ENCODE assay signal across 20 cellular contexts in the genomic region with DNA sequence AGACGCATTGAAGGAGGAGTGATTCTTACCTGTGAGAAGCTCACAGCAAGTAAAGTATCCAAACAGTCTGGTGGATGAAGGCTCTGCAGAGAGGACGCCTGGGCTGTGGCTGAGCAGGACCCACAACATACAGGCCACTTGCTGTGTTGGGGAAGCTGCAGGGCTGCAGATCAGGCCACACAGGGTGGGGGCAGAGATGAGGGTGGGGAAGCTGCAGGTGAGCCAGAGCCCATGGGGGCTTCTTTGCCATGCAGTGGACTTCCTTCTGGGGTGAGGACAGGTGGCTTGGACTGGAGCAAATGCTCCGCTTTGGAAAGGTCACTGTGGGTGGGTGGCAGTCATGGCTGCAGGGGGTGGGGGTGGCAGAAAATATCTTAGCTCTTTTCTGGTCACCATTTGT.
"Had no signal": no experiment of that assay in that cellular context is flagged by ENCODE, and none has a peak within 500 bp of the region (broad histone marks: within the 10 kb centered on the region; RNA-seq: fewer than 3 reads in every experiment).

No MANE protein-coding gene starts in this region.

- H3K9me3 Mint-ChIP-seq: immature natural killer cell had no signal

- H3K4me1 ChIP-seq: right lobe of liver, stomach, thyroid gland had no signal

- DNase-seq: cortex of kidney; effector memory CD8-positive, alpha-beta T cell; hypothalamus; immature natural killer cell; mesenchymal stem cell; midbrain; naive thymus-derived CD4-positive, alpha-beta T cell; pancreas; stimulated activated CD4-positive, alpha-beta T cell treated with anti-CD3 and anti-CD28 coated beads, Interleukin-2, amount 100 ng/mL, for 24 hours; stimulated activated CD4-positive, alpha-beta T cell treated with anti-CD3 and anti-CD28 coated beads, Interleukin-4, amount 100 ng/mL, for 24 hours; stimulated activated naive CD4-positive, alpha-beta T cell treated with Interleukin-2 at 50 U/mL for 16 hours; stomach; thyroid gland; trophoblast cell had no signal

- H3K4me1 Mint-ChIP-seq: central memory CD8-positive, alpha-beta T cell; immature natural killer cell; naive thymus-derived CD4-positive, alpha-beta T cell; stimulated activated effector memory CD8-positive, alpha-beta T cell treated with anti-CD3 and anti-CD28 coated beads, Interleukin-12 subunit alpha, Interleukin-12 subunit beta, amount 100 ng/mL, for 72 hours had no signal

- H3K36me3 Mint-ChIP-seq: immature natural killer cell; naive thymus-derived CD4-positive, alpha-beta T cell; stimulated activated effector memory CD8-positive, alpha-beta T cell treated with anti-CD3 and anti-CD28 coated beads, Interleukin-12 subunit alpha, Interleukin-12 subunit beta, amount 100 ng/mL, for 72 hours had no signal

- H3K4me3 ChIP-seq: pancreas, right lobe of liver, smooth muscle cell, stomach, thyroid gland had no signal

- H3K4me3 Mint-ChIP-seq: central memory CD8-positive, alpha-beta T cell; effector memory CD8-positive, alpha-beta T cell; immature natural killer cell; naive thymus-derived CD4-positive, alpha-beta T cell; stimulated activated effector memory CD8-positive, alpha-beta T cell treated with anti-CD3 and anti-CD28 coated beads, Interleukin-12 subunit alpha, Interleukin-12 subunit beta, amount 100 ng/mL, for 72 hours had no signal

- H3K27me3 Mint-ChIP-seq: central memory CD8-positive, alpha-beta T cell; effector memory CD8-positive, alpha-beta T cell had no signal

- H3K27ac Mint-ChIP-seq: effector memory CD8-positive, alpha-beta T cell; immature natural killer cell; naive thymus-derived CD4-positive, alpha-beta T cell; progenitor cell of endocrine pancreas; stimulated activated effector memory CD8-positive, alpha-beta T cell treated with anti-CD3 and anti-CD28 coated beads, Interleukin-12 subunit alpha, Interleukin-12 subunit beta, amount 100 ng/mL, for 72 hours had no signal

- H3K36me3 ChIP-seq: neutrophil, pancreas, right lobe of liver, stomach, thyroid gland had no signal

- H3K27me3 ChIP-seq: neutrophil, pancreas, right lobe of liver, thyroid gland had no signal

- H3K9me3 ChIP-seq: neutrophil, pancreas, right lobe of liver, thyroid gland had no signal

- H3K27ac ChIP-seq: neutrophil, pancreas, right lobe of liver, stomach, thyroid gland had no signal
